Comparison of ENCODE assay signal across 25 cellular contexts in genomic region chr16:77408607-77409006, GRCh38. TPM values are rescaled to one million over a fixed set of nuclear protein-coding genes. Genes with fewer than 3 reads are reported as not detected.
DNase-seq lines count a peak whose midpoint lies in the region; ATAC-seq, FAIRE-seq and TF ChIP-seq lines count a peak whose summit lies in the region.
"Had no signal": no experiment of that assay in that cellular context is flagged by ENCODE, and none has a peak within 500 bp of the region (broad histone marks: within the 10 kb centered on the region; RNA-seq: fewer than 3 reads in every experiment).

No MANE protein-coding gene starts in this region.

- FAIRE-seq in GM12878 (lab: Jason Lieb, UNC) = no peak
- FAIRE-seq: endothelial cell of umbilical vein, TTC549 had no signal

- TF ChIP-seq EP300 in GM12878 (IDR thresholded peaks at IDR 0.05; ENCODE audit: borderline replicate concordance in 1 of 2, control insufficient read depth in 1 of 2, low read depth in 2 of 2, low read length in 2 of 2) = peak; percentile 10 to 43; a peak in 1 of 4 replicates

- CTCF ChIA-PET in GM12878 (lab: Yijun Ruan, JAX) = no interaction called here

- H3K79me2 ChIP-seq in KMS-11 (ENCODE audit: insufficient read depth, low read depth) = no peaks in the 10 kb centered on the region
- no peaks in the 10 kb centered on the region for H3K79me2 ChIP-seq in GM12878 (ENCODE audit: control insufficient read depth, insufficient read depth, low read length)

- H3K9ac ChIP-seq in KMS-11 (no peak overlapping the region), GM12878 (ENCODE audit: control insufficient read depth, insufficient read depth, low read length) (no peak overlapping the region)

- TF ChIP-seq CTCF in KMS-11 (conservative IDR thresholded peaks at IDR 0.05; ENCODE audit: low read depth, low read length) = no peak
- no peak for TF ChIP-seq CTCF in GM12878 (IDR thresholded peaks at IDR 0.05 in 2 of 3, conservative IDR thresholded peaks at IDR 0.05 in 1 of 3; ENCODE audit: control insufficient read depth in 2 of 3, extremely low read depth in 1 of 3, insufficient read depth in 1 of 3, low read depth in 3 of 3, low read length in 3 of 3)
- no peak for TF ChIP-seq CTCF in vagina (IDR thresholded peaks at IDR 0.05)

- H3K4me1 ChIP-seq in KMS-11 (ENCODE audit: low read depth, poor library complexity, severe bottlenecking) (peaks cover 20% of the 10 kb centered on the region), GM12878 (ENCODE audit: control insufficient read depth, insufficient read depth, low read length) (no peaks in the 10 kb centered on the region), vagina (peaks cover 15% of the 10 kb centered on the region)
- H3K4me1 ChIP-seq: testis had no signal

- H3K27me3 ChIP-seq in KMS-11 (ENCODE audit: insufficient read depth, low read depth) (peaks cover 67% of the 10 kb centered on the region), GM12878 (replicated peaks in 1 of 2; ENCODE audit: control insufficient read depth in 2 of 2, insufficient read depth in 2 of 2, low read length in 1 of 2) (no peaks in the 10 kb centered on the region), vagina (no peaks in the 10 kb centered on the region)
- H3K27me3 ChIP-seq: brain microvascular endothelial cell, testis had no signal

- POLR2A ChIA-PET in GM12878 (lab: Charles Lee) = no interaction called here

- RAD21 ChIA-PET in GM12878 (lab: Charles Lee; ENCODE audit: unreplicated experiment) = interaction anchor here (0.6 kb wide), 1 partner anchor 12 kb away, joined by 3 read pairs; no protein-coding TSS in a partner anchor

- H3K4me3 ChIP-seq in KMS-11 (IDR thresholded peaks at IDR 0.05; ENCODE audit: insufficient read depth, low read depth, low read length) (no peak overlapping the region), GM12878 (no peak overlapping the region), vagina (no peak overlapping the region)
- H3K4me3 ChIP-seq: testis had no signal

- BruUV-seq in GM12878 (replicated peaks; lab: Mats Ljungman, UMichigan) = no TSS peak

- no peak overlapping the region for H2AFZ ChIP-seq in KMS-11 (ENCODE audit: low read depth)
- no peak overlapping the region for H2AFZ ChIP-seq in GM12878 (ENCODE audit: control insufficient read depth, low read depth, low read length)

- no peaks in the 10 kb centered on the region for H4K20me1 ChIP-seq in KMS-11 (ENCODE audit: insufficient read depth)
- no peaks in the 10 kb centered on the region for H4K20me1 ChIP-seq in GM12878 (ENCODE audit: control insufficient read depth, insufficient read depth)

- ATAC-seq in GM18508 (IDR thresholded peaks at IDR 0.05; ENCODE audit: insufficient read depth, unreplicated experiment) (peak; percentile 58), GM21367 (IDR thresholded peaks at IDR 0.05; ENCODE audit: unreplicated experiment) (peak; percentile 70), GM12878 (peak; percentile 77)
- ATAC-seq: left lobe of liver, PC-3, SK-N-SH treated with all-trans-retinoic acid at 6 μM for 48 hours had no signal

- in situ Hi-C loops in GM12878 (cut with MboI) = no loop called here

- TF ChIP-seq POLR2A in GM12878 (IDR thresholded peaks at IDR 0.05; ENCODE audit: low read depth, low read length) (no peak), vagina (IDR thresholded peaks at IDR 0.05) (no peak)

- no peak for TF ChIP-seq RAD21 in GM12878 (IDR thresholded peaks at IDR 0.05; ENCODE audit: insufficient read depth, low read depth, low read length)

- H3K36me3 ChIP-seq in KMS-11 (ENCODE audit: insufficient read depth) (no peaks in the 10 kb centered on the region), GM12878 (ENCODE audit: control insufficient read depth in 2 of 2, insufficient read depth in 2 of 2, low read length in 1 of 2) (no peaks in the 10 kb centered on the region), vagina (no peaks in the 10 kb centered on the region)
- H3K36me3 ChIP-seq: brain microvascular endothelial cell had no signal

- H3K9me3 ChIP-seq in GM12878 (replicated peaks; ENCODE audit: control insufficient read depth, insufficient read depth, low read length) (no peaks in the 10 kb centered on the region), vagina (no peaks in the 10 kb centered on the region)
- H3K9me3 ChIP-seq: testis had no signal

- SMC1A ChIA-PET in GM12878 (lab: Charles Lee; ENCODE audit: uncharacterized antibody, unreplicated experiment) = no interaction called here

- H3K4me2 ChIP-seq in KMS-11 (0 out of 2 replicates have a peak overlapping the region, but pooled peaks have one; percentile 8), GM12878 (ENCODE audit: control insufficient read depth, insufficient read depth) (no peak overlapping the region)

- DNase-seq in GM12878 (ENCODE audit: low read depth, low spot score) = peak; percentile 8
- no peak for DNase-seq in NCI-H446 treated with DMSO at 0.1 percent for 48 hours (lab: John Stamatoyannopoulos, UW)
- no peak for DNase-seq in iPS-NIHi11 (ENCODE audit: low spot score)
- DNase-seq in germinal center (ENCODE audit: low spot score) = no peak
- DNase-seq in vagina (ENCODE audit: extremely low spot score in 2 of 2) = no peak
- DNase-seq: activated CD4-positive, alpha-beta T cell treated with anti-CD3 and anti-CD28 coated beads for 48 hours; brain microvascular endothelial cell; cortex of kidney; foreskin fibroblast; IMR-90; NCI-H1105; NCI-H345; occipital lobe; PC-3; stimulated activated CD4-positive, alpha-beta T cell treated with anti-CD3 and anti-CD28 coated beads, Interleukin-2, amount 100 ng/mL, for 48 hours; testis had no signal

- intact Hi-C loops in GM12878 (cut with micrococcal nuclease; ENCODE audit: unreplicated experiment) = no loop called here
- intact Hi-C loops in vagina (cut with DNase I) = no loop called here

- no peak overlapping the region for H3K27ac ChIP-seq in KMS-11
- H3K27ac ChIP-seq in GM12878 (ENCODE audit: control insufficient read depth, insufficient read depth) = no peak overlapping the region
- H3K27ac ChIP-seq in vagina = no peak overlapping the region
- H3K27ac ChIP-seq: brain microvascular endothelial cell, testis had no signal

TF ChIP-seq in GM12878, 131 proteins besides CTCF, POLR2A, EP300 and RAD21 (continues in another document):
- TF ChIP-seq NFIC (IDR thresholded peaks at IDR 0.05; ENCODE audit: low read depth, low read length) = no peak
- peak; percentile 56 to 61 for TF ChIP-seq IKZF2 (IDR thresholded peaks at IDR 0.05)
- no peak for TF ChIP-seq CHD1 (IDR thresholded peaks at IDR 0.05; ENCODE audit: low read depth, low read length)
- 0 out of 2 replicates have a peak, but pooled peaks have one; percentile 42 for TF ChIP-seq CBFB (IDR thresholded peaks at IDR 0.05; ENCODE audit: low read depth)
- no peak for TF ChIP-seq FOXM1 (IDR thresholded peaks at IDR 0.05; ENCODE audit: low read depth, low read length)
- peak; percentile 16 for TF ChIP-seq PBX3 (IDR thresholded peaks at IDR 0.05; ENCODE audit: insufficient replicate concordance, low read depth, low read length)
- no peak for TF ChIP-seq CREB1 (IDR thresholded peaks at IDR 0.05; ENCODE audit: low read depth)
- TF ChIP-seq MTA2 (IDR thresholded peaks at IDR 0.05; ENCODE audit: low read depth) = peak; percentile 92
- TF ChIP-seq SREBF1 (IDR thresholded peaks at IDR 0.05; ENCODE audit: low read length) = no peak
- TF ChIP-seq NBN (IDR thresholded peaks at IDR 0.05) = no peak
- TF ChIP-seq PKNOX1 (IDR thresholded peaks at IDR 0.05) = peak; percentile 43; the same call in 1 of the 2 replicates
- TF ChIP-seq CREM (IDR thresholded peaks at IDR 0.05; ENCODE audit: low read depth) = no peak
- peak; percentile 85 for TF ChIP-seq RUNX3 (IDR thresholded peaks at IDR 0.05; ENCODE audit: low read length)
- TF ChIP-seq IKZF1 (conservative IDR thresholded peaks at IDR 0.05) = no peak
- no peak for TF ChIP-seq BACH1 (IDR thresholded peaks at IDR 0.05; ENCODE audit: borderline replicate concordance)

RNA-seq across cellular contexts. Expression of gene ADAMTS18, which starts 26.2 kb away (rescaled TPM):
- total RNA-seq in GM12878 (2013; cell fraction: nucleolus; rRNA removed) = not detected in 2 replicates
- total RNA-seq in GM12878 (2014; rRNA removed) (not detected in 2 replicates), GM12878 (2014; rRNA removed; fragmentation: Illumina TruSeq; extraction: Trizol) (not detected in 2 replicates), GM12878 (2021) (not detected in 2 replicates), vagina (0.25 TPM)
- polyA plus RNA-seq in GM12878 (2011; ENCODE audit: low read depth) = not detected
- polyA plus RNA-seq in GM12878 (2011; rRNA removed) (not detected in 2 replicates), GM12878 (2014; fragmentation: Illumina TruSeq; extraction: Trizol) (not detected in 2 replicates), GM12878 (2014; fragmentation: Nextera tagmentation; extraction: Ambion mirVana) (not detected), GM12878 (2014; rRNA removed) (not detected in 2 replicates), GM12878 (2016; fragmentation: Nextera tagmentation; extraction: Ambion mirVana) (not detected)
- not detected in 2 replicates for polyA plus RNA-seq in GM12878 (2011; cell fraction: cytosol; rRNA removed)
- polyA plus RNA-seq in GM12878 (2011; cell fraction: nucleus; rRNA removed) = not detected in 2 replicates
- polyA plus RNA-seq in GM12878 (2012) = not detected in 2 replicates
- not detected in 2 replicates for polyA minus RNA-seq in GM12878 (2011; rRNA and poly(A)+ RNA removed)
- not detected in 2 replicates for polyA minus RNA-seq in GM12878 (2011; cell fraction: cytosol; rRNA and poly(A)+ RNA removed)
- polyA minus RNA-seq in GM12878 (2011; cell fraction: nucleus; rRNA and poly(A)+ RNA removed) = not detected in 2 replicates
- total RNA-seq: G401, IMR-90, mononuclear cell, PC-3 had no signal
- polyA plus RNA-seq: IMR-90 had no signal
